ENCODE assay signal across 22 cellular contexts in genomic region chr3:159429702-159430101, GRCh38.
"Had no signal": no experiment of that assay in that cellular context is flagged by ENCODE, and none has a peak within 500 bp of the region (broad histone marks: within the 10 kb centered on the region; RNA-seq: fewer than 3 reads in every experiment).

No MANE protein-coding gene starts in this region.

- H3K27me3 ChIP-seq: ovary, right atrium auricular region, right lobe of liver, stomach, testis, thyroid gland, transverse colon, upper lobe of left lung, vagina had no signal

- H3K4me3 ChIP-seq: left ventricle myocardium inferior, lung, ovary, right atrium auricular region, right lobe of liver, smooth muscle cell, stomach, testis, thyroid gland, transverse colon, upper lobe of left lung, vagina had no signal

- H3K9me3 ChIP-seq: left ventricle myocardium inferior, ovary, right atrium auricular region, right lobe of liver, stomach, testis, thyroid gland, transverse colon, upper lobe of left lung, vagina had no signal

- H3K27ac ChIP-seq: left ventricle myocardium inferior, ovary, right atrium auricular region, right lobe of liver, stomach, testis, thyroid gland, transverse colon, upper lobe of left lung, vagina had no signal

- H3K36me3 ChIP-seq: left ventricle myocardium inferior, ovary, right atrium auricular region, right lobe of liver, stomach, thyroid gland, transverse colon, upper lobe of left lung, vagina had no signal

- H3K4me2 ChIP-seq: smooth muscle cell had no signal

- DNase-seq: islet precursor cell; left ventricle myocardium inferior; mesendoderm; naive B cell; natural killer cell; nephron progenitor cell; ovary; right lobe of liver; stimulated activated CD4-positive, alpha-beta T cell treated with anti-CD3 and anti-CD28 coated beads, Interleukin-1b, Interleukin-23, amount 100 ng/mL, for 48 hours; stimulated activated CD4-positive, alpha-beta T cell treated with anti-CD3 and anti-CD28 coated beads, Interleukin-2, amount 100 ng/mL, for 48 hours; stimulated activated CD4-positive, alpha-beta T cell treated with anti-CD3 and anti-CD28 coated beads, Interleukin-4, amount 100 ng/mL, for 4 hours; stimulated activated CD8-positive, alpha-beta memory T cell treated with anti-CD3 and anti-CD28 coated beads, Interleukin-4, amount 100 ng/mL, for 48 hours; stimulated activated naive CD8-positive, alpha-beta T cell treated with anti-CD3 and anti-CD28 coated beads, Interleukin-15, Interleukin-2, amounts not matched to agents 100 U/mL and 50 U/mL, for 24 hours; stomach; testis; thyroid gland; transverse colon; upper lobe of left lung had no signal
